In the genomic region with DNA sequence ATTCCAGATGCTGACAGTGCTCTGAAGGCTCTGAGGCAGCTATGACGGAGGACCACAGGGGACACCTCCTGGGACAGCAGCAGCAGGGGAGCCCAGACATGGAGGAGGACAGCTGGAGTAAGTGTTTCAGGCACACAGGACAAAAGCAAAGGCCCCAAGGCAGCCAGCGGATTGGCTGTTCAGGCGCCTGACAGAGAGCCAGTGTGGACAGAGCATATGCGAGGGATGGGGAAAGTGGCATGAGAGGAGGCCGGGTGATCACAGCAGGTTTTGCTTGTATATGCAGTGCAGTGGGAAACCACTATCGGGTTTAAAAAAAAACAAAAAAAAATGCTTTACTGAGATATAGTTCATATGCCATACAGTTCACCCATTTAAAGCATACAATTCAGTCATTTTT, we compare ENCODE assay signal across 13 cellular contexts. TPM values are rescaled to one million over a fixed set of nuclear protein-coding genes. Genes with fewer than 3 reads are reported as not detected.
DNase-seq lines count a peak whose midpoint lies in the region; ATAC-seq and TF ChIP-seq lines count a peak whose summit lies in the region.
"Had no signal": no experiment of that assay in that cellular context is flagged by ENCODE, and none has a peak within 500 bp of the region (broad histone marks: within the 10 kb centered on the region; RNA-seq: fewer than 3 reads in every experiment).

No MANE protein-coding gene starts in this region.

- peaks cover 87% of the 10 kb centered on the region for H3K36me3 Mint-ChIP-seq in activated CD4-positive, alpha-beta T cell treated with anti-CD3 and anti-CD28 coated beads, Interleukin-2, amount 10 ng/mL, durations not matched to agents 24 days and 14 days (ENCODE audit: low read depth)
- peaks cover 100% of the 10 kb centered on the region for H3K36me3 Mint-ChIP-seq in CD4-positive, alpha-beta T cell (ENCODE audit: low read depth)
- peaks cover 86% of the 10 kb centered on the region for H3K36me3 Mint-ChIP-seq in central memory CD8-positive, alpha-beta T cell (ENCODE audit: insufficient read depth)
- peaks cover 59 to 73% of the 10 kb centered on the region in 2 donors for H3K36me3 Mint-ChIP-seq in stimulated activated naive B cell treated with anti-CD40 and anti-IgM and Interleukin-4, amounts not matched to agents 10 μg/mL and 1 μg/mL and 100 μg/mL, for 72 hours

- no peak overlapping the region for H3K27ac ChIP-seq in CD4-positive, alpha-beta T cell (ENCODE audit: low read depth, low read length)
- H3K27ac ChIP-seq: 22Rv1, BLaER1 had no signal

- H3K4me3 ChIP-seq in H7 (ENCODE audit: insufficient read depth, low read depth, low read length): no peak overlapping the region
- H3K4me3 ChIP-seq: BLaER1 had no signal

- H3K27me3 ChIP-seq in CD4-positive, alpha-beta T cell (ENCODE audit: control insufficient read depth, insufficient read depth, low read length): no peaks in the 10 kb centered on the region
- H3K27me3 ChIP-seq in H7 (ENCODE audit: control insufficient read depth, insufficient read depth, low read length): no peaks in the 10 kb centered on the region
- H3K27me3 ChIP-seq: BLaER1 had no signal

- H3K9me3 Mint-ChIP-seq in activated CD4-positive, alpha-beta T cell treated with anti-CD3 and anti-CD28 coated beads, Interleukin-2, amount 10 ng/mL, durations not matched to agents 24 days and 14 days: no peaks in the 10 kb centered on the region
- H3K9me3 Mint-ChIP-seq in CD4-positive, alpha-beta T cell: no peaks in the 10 kb centered on the region
- no peaks in the 10 kb centered on the region for H3K9me3 Mint-ChIP-seq in central memory CD8-positive, alpha-beta T cell
- H3K9me3 Mint-ChIP-seq in stimulated activated naive B cell treated with anti-CD40 and anti-IgM and Interleukin-4, amounts not matched to agents 10 μg/mL and 1 μg/mL and 100 μg/mL, for 72 hours: no peaks in the 10 kb centered on the region

- H3K9me3 ChIP-seq in CD4-positive, alpha-beta T cell (ENCODE audit: control insufficient read depth, low read length): no peaks in the 10 kb centered on the region
- H3K9me3 ChIP-seq: BLaER1 had no signal

- no peak for TF ChIP-seq CTCF in CD4-positive, alpha-beta T cell (IDR thresholded peaks at IDR 0.05)

- no peak for DNase-seq in activated CD4-positive, alpha-beta T cell treated with anti-CD3 and anti-CD28 coated beads, Interleukin-2, amount 10 ng/mL, durations not matched to agents 24 days and 14 days
- DNase-seq in activated CD4-positive, alpha-beta T cell treated with anti-CD3 and anti-CD28 coated beads, Interleukin-2, amount 50 U/mL, for 4 hours: no peak
- DNase-seq in CD4-positive, alpha-beta T cell: no peak
- DNase-seq in central memory CD8-positive, alpha-beta T cell (ENCODE audit: low spot score in 2 of 2): no peak
- DNase-seq in stimulated activated naive B cell treated with anti-CD40 and anti-IgM and Interleukin-4, amounts not matched to agents 10 μg/mL and 1 μg/mL and 100 μg/mL, for 72 hours: no peak
- DNase-seq in H7: no peak
- DNase-seq: AML-193, DMS53, GF-D8 had no signal

- H3K4me1 Mint-ChIP-seq in activated CD4-positive, alpha-beta T cell treated with anti-CD3 and anti-CD28 coated beads, Interleukin-2, amount 10 ng/mL, durations not matched to agents 24 days and 14 days: peaks cover 13% of the 10 kb centered on the region
- H3K4me1 Mint-ChIP-seq in CD4-positive, alpha-beta T cell (ENCODE audit: low read depth): no peaks in the 10 kb centered on the region
- H3K4me1 Mint-ChIP-seq in central memory CD8-positive, alpha-beta T cell: peaks cover 10% of the 10 kb centered on the region
- H3K4me1 Mint-ChIP-seq in stimulated activated naive B cell treated with anti-CD40 and anti-IgM and Interleukin-4, amounts not matched to agents 10 μg/mL and 1 μg/mL and 100 μg/mL, for 72 hours: peaks cover 15 to 25% of the 10 kb centered on the region in 2 donors

- no peaks in the 10 kb centered on the region for H3K27me3 Mint-ChIP-seq in activated CD4-positive, alpha-beta T cell treated with anti-CD3 and anti-CD28 coated beads, Interleukin-2, amount 10 ng/mL, durations not matched to agents 24 days and 14 days
- no peaks in the 10 kb centered on the region for H3K27me3 Mint-ChIP-seq in CD4-positive, alpha-beta T cell
- H3K27me3 Mint-ChIP-seq in central memory CD8-positive, alpha-beta T cell: no peaks in the 10 kb centered on the region
- H3K27me3 Mint-ChIP-seq in stimulated activated naive B cell treated with anti-CD40 and anti-IgM and Interleukin-4, amounts not matched to agents 10 μg/mL and 1 μg/mL and 100 μg/mL, for 72 hours: no peaks in the 10 kb centered on the region

- no peak overlapping the region for H3K4me3 Mint-ChIP-seq in activated CD4-positive, alpha-beta T cell treated with anti-CD3 and anti-CD28 coated beads, Interleukin-2, amount 10 ng/mL, durations not matched to agents 24 days and 14 days
- no peak overlapping the region for H3K4me3 Mint-ChIP-seq in CD4-positive, alpha-beta T cell
- no peak overlapping the region for H3K4me3 Mint-ChIP-seq in central memory CD8-positive, alpha-beta T cell
- no peak overlapping the region for H3K4me3 Mint-ChIP-seq in stimulated activated naive B cell treated with anti-CD40 and anti-IgM and Interleukin-4, amounts not matched to agents 10 μg/mL and 1 μg/mL and 100 μg/mL, for 72 hours

- H3K36me3 ChIP-seq in H7 (replicated peaks; ENCODE audit: control insufficient read depth, insufficient read depth, low read length): peaks cover 79% of the 10 kb centered on the region

- intact Hi-C loops in activated CD4-positive, alpha-beta T cell treated with anti-CD3 and anti-CD28 coated beads, Interleukin-2, amount 10 ng/mL, durations not matched to agents 24 days and 14 days (cut with micrococcal nuclease): no loop called here
- intact Hi-C loops in CD4-positive, alpha-beta T cell (cut with DNase I, micrococcal nuclease): no loop called here

- POLR2A ChIA-PET in CD4-positive, alpha-beta T cell (lab: Charles Lee): no interaction called here

- H3K27ac Mint-ChIP-seq in activated CD4-positive, alpha-beta T cell treated with anti-CD3 and anti-CD28 coated beads, Interleukin-2, amount 10 ng/mL, durations not matched to agents 24 days and 14 days: peak overlapping the region; percentile 31
- peak overlapping the region; percentile 36 for H3K27ac Mint-ChIP-seq in CD4-positive, alpha-beta T cell
- H3K27ac Mint-ChIP-seq in central memory CD8-positive, alpha-beta T cell (ENCODE audit: low read depth): peak overlapping the region; percentile 29
- H3K27ac Mint-ChIP-seq in stimulated activated naive B cell treated with anti-CD40 and anti-IgM and Interleukin-4, amounts not matched to agents 10 μg/mL and 1 μg/mL and 100 μg/mL, for 72 hours: peak overlapping the region; percentile 60

- CTCF ChIA-PET in CD4-positive, alpha-beta T cell (lab: Charles Lee): no interaction called here

- no peak for ATAC-seq in CD4-positive, alpha-beta T cell (ENCODE audit: poor library complexity)
- no peak for ATAC-seq in central memory CD8-positive, alpha-beta T cell (replicated peaks; ENCODE audit: extremely low read depth, poor library complexity, severe bottlenecking)
- no peak for ATAC-seq in stimulated activated naive B cell treated with anti-CD40 and anti-IgM and Interleukin-4, amounts not matched to agents 10 μg/mL and 1 μg/mL and 100 μg/mL, for 72 hours (replicated peaks)
- ATAC-seq in HG02973 (IDR thresholded peaks at IDR 0.05; ENCODE audit: unreplicated experiment): no peak
- ATAC-seq: HepG2 had no signal

RNA-seq across cellular contexts. Expression of a gene that starts 19.1 kb away (rescaled TPM):
- total RNA-seq in activated CD4-positive, alpha-beta T cell treated with anti-CD3 and anti-CD28 coated beads, Interleukin-2, amount 10 ng/mL, durations not matched to agents 24 days and 14 days: 0.14 TPM in 1 of 2 replicates, not detected in the other
- not detected for total RNA-seq in CD4-positive, alpha-beta T cell
- total RNA-seq in H7 (2014; rRNA removed; shearing (Covaris generic)): 0.30 and 0.83 TPM in 2 replicates

RNA-seq across cellular contexts. Expression of a gene that starts 21.3 kb away (rescaled TPM):
- 293 and 306 TPM in 2 replicates for total RNA-seq in activated CD4-positive, alpha-beta T cell treated with anti-CD3 and anti-CD28 coated beads, Interleukin-2, amount 10 ng/mL, durations not matched to agents 24 days and 14 days
- 100 to 1,000 TPM; 206 to 210 TPM for total RNA-seq in CD4-positive, alpha-beta T cell
- 196 and 238 TPM in 2 replicates for total RNA-seq in H7 (2014; rRNA removed; shearing (Covaris generic))

RNA-seq across cellular contexts. Expression of a gene that starts 28.2 kb away (rescaled TPM):
- total RNA-seq in activated CD4-positive, alpha-beta T cell treated with anti-CD3 and anti-CD28 coated beads, Interleukin-2, amount 10 ng/mL, durations not matched to agents 24 days and 14 days: 86.6 and 104 TPM in 2 replicates
- total RNA-seq in CD4-positive, alpha-beta T cell: 10 to 100 TPM; 78.7 to 82.3 TPM
- 53.4 and 64.8 TPM in 2 replicates for total RNA-seq in H7 (2014; rRNA removed; shearing (Covaris generic))
